In the genomic region with DNA sequence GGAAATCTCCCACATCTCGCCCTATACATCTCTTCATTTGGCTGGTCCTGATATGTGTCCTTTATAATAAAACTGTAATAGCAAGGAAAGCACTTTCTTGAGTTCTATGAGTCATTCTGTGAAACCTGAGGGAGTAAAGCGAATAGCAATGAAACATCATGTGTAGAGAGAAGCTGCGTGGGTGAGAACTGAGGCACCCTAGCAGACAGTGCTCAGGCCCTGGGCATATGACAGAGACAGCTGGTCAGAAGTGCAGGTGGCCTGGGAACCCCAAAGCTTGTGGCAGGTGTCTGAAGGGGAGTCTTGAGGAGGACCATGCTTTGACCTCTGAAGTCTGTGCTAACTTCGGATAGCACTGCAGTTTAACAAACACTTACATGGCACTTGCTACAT, we compare ENCODE assay signal across 9 cellular contexts. TPM values are rescaled to one million over a fixed set of nuclear protein-coding genes. Genes with fewer than 3 reads are reported as not detected.
DNase-seq lines count a peak whose midpoint lies in the region; ATAC-seq, FAIRE-seq and TF ChIP-seq lines count a peak whose summit lies in the region.
"Had no signal": no experiment of that assay in that cellular context is flagged by ENCODE, and none has a peak within 500 bp of the region (broad histone marks: within the 10 kb centered on the region; RNA-seq: fewer than 3 reads in every experiment).

No MANE protein-coding gene starts in this region.

- H3K27ac ChIP-seq in BLaER1 (peak overlapping the region; percentile 59; the same call in 1 of the 2 replicates), astrocyte (ENCODE audit: low read depth, low read length) (no peak overlapping the region)

- H3K36me3 Mint-ChIP-seq in astrocyte (ENCODE audit: low read depth, unreplicated experiment) = no peaks in the 10 kb centered on the region

- no peak for FAIRE-seq in astrocyte (lab: Jason Lieb, UNC)

- H3K9ac ChIP-seq in BLaER1 (no peak overlapping the region), astrocyte (ENCODE audit: low read length) (no peak overlapping the region)

- H3K36me3 ChIP-seq in BLaER1 = peaks cover 9% of the 10 kb centered on the region
- peaks cover 4% of the 10 kb centered on the region for H3K36me3 ChIP-seq in astrocyte (ENCODE audit: insufficient read depth, low read length)

- DNase-seq in astrocyte (ENCODE audit: low read depth) (no peak), COLO829 (ENCODE audit: low spot score) (no peak), retina (no peak), left colon (no peak)
- DNase-seq: DMS153 had no signal

- H3K79me2 ChIP-seq in astrocyte (ENCODE audit: insufficient read depth, low read length) = peaks cover 7% of the 10 kb centered on the region

- no peak overlapping the region for H3K4me3 ChIP-seq in BLaER1
- no peak overlapping the region for H3K4me3 ChIP-seq in astrocyte (ENCODE audit: insufficient read depth, low read depth, low read length)

- H3K4me1 ChIP-seq in BLaER1 (peaks cover 23% of the 10 kb centered on the region), astrocyte (ENCODE audit: insufficient read depth, low read length) (peaks cover 6% of the 10 kb centered on the region)

- H3K27me3 Mint-ChIP-seq in astrocyte (ENCODE audit: low read depth, unreplicated experiment) = no peaks in the 10 kb centered on the region

- H3K9me3 Mint-ChIP-seq in astrocyte (ENCODE audit: unreplicated experiment) = no peaks in the 10 kb centered on the region

- peak overlapping the region; percentile 91 for H3K27ac Mint-ChIP-seq in astrocyte (ENCODE audit: unreplicated experiment)

- H4K20me1 ChIP-seq in BLaER1 (no peaks in the 10 kb centered on the region), astrocyte (ENCODE audit: insufficient read depth, low read length) (no peaks in the 10 kb centered on the region)

- ATAC-seq in GM19395 (IDR thresholded peaks at IDR 0.05; ENCODE audit: unreplicated experiment) = peak; percentile 59
- ATAC-seq in HG03442 (IDR thresholded peaks at IDR 0.05; ENCODE audit: unreplicated experiment) = peak; percentile 63
- no peak for ATAC-seq in HG02970 (IDR thresholded peaks at IDR 0.05; ENCODE audit: low FRiP score, unreplicated experiment)
- ATAC-seq in left colon = no peak

- H3K4me1 Mint-ChIP-seq in astrocyte (ENCODE audit: low read depth, unreplicated experiment) = peaks cover 2% of the 10 kb centered on the region

- no peak overlapping the region for H3K4me3 Mint-ChIP-seq in astrocyte (ENCODE audit: unreplicated experiment)

- peak overlapping the region; percentile 76; the same call in 1 of the 2 replicates for H3K4me2 ChIP-seq in BLaER1
- no peak overlapping the region for H3K4me2 ChIP-seq in astrocyte (ENCODE audit: low read length)

- H3K27me3 ChIP-seq in BLaER1 = no peaks in the 10 kb centered on the region
- H3K27me3 ChIP-seq in astrocyte (ENCODE audit: insufficient read depth, low read length) = no peaks in the 10 kb centered on the region

- intact Hi-C loops in left colon (cut with DNase I, micrococcal nuclease) = no loop called here

- H3K9me3 ChIP-seq in BLaER1 (no peaks in the 10 kb centered on the region), astrocyte (ENCODE audit: insufficient read depth, low read depth, low read length) (no peaks in the 10 kb centered on the region)

- TF ChIP-seq CTCF in astrocyte (IDR thresholded peaks at IDR 0.05; ENCODE audit: insufficient read depth, low read depth, low read length) = no peak

- H2AFZ ChIP-seq in astrocyte (ENCODE audit: low read depth, low read length) = peak overlapping the region; percentile 85

RNA-seq across cellular contexts. Expression of a gene that starts 1.3 kb away (rescaled TPM):
- 8.2 and 8.4 TPM in 2 replicates for total RNA-seq in astrocyte
- total RNA-seq in left colon = 10 to 100 TPM; 10.1 to 11.0 TPM

RNA-seq across cellular contexts. Expression of a gene that starts 36.8 kb away (rescaled TPM):
- total RNA-seq in astrocyte (35.5 and 44.5 TPM in 2 replicates), left colon (10 to 100 TPM in 1 of 2 donors, 1 to 10 TPM in 1; 6.1 to 14.5 TPM)

Comparison
In these comparisons a context has a peak if more than half of its experiments do, and no peak if none do; other contexts are left out.
1. ATAC-seq: peak in GM19395 (single experiment) and HG03442 (single experiment); none in HG02970 (single experiment) and left colon (single experiment).